ENCODE assay signal across 9 cellular contexts in the genomic region with DNA sequence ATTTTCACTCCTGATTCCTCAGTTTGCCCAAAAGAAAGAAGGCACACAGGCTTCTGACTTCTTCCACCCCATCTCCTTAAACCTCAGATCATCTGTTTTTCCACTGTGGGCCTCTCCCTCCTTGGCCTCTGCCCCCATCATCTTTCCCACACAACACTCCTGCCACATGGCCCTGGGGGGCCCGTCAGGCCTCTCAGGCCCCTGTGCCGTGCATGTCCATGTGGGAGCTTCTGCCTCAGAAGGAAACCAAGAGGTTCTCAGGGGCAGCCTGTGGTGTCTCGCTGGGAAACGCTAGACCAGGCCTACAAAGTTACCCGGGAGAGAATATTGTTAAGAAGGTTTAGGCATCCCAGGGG. TPM values are rescaled to one million over a fixed set of nuclear protein-coding genes. Genes with fewer than 3 reads are reported as not detected.
A peak's percentile ranks its signal among the peaks of the same experiment; 100 is the strongest.
DNase-seq lines count a peak whose midpoint lies in the region; ATAC-seq, FAIRE-seq and TF ChIP-seq lines count a peak whose summit lies in the region.
"Had no signal": no experiment of that assay in that cellular context is flagged by ENCODE, and none has a peak within 500 bp of the region (broad histone marks: within the 10 kb centered on the region; RNA-seq: fewer than 3 reads in every experiment).

No MANE protein-coding gene starts in this region.

- no peak overlapping the region for H3K27ac ChIP-seq in right atrium auricular region
- H3K27ac ChIP-seq in astrocyte (ENCODE audit: low read depth, low read length), result no peak overlapping the region
- H3K27ac ChIP-seq in left lung, result peak overlapping the region in 1 of 2 donors; percentile 87

- no peaks in the 10 kb centered on the region for H3K36me3 ChIP-seq in right atrium auricular region
- no peaks in the 10 kb centered on the region for H3K36me3 ChIP-seq in astrocyte (ENCODE audit: insufficient read depth, low read length)
- no peaks in the 10 kb centered on the region for H3K36me3 ChIP-seq in left lung

- peak; percentile 45 for DNase-seq in Right ventricle myocardium inferior (ENCODE audit: missing footprints)
- DNase-seq in right atrium auricular region (ENCODE audit: low spot score), result no peak
- no peak for DNase-seq in astrocyte (ENCODE audit: low read depth)
- no peak for DNase-seq in HuH-7 (ENCODE audit: low spot score)
- no peak for DNase-seq in NCI-H446 (lab: John Stamatoyannopoulos, UW)
- DNase-seq in left lung, result no peak
- DNase-seq in COLO668 (lab: John Stamatoyannopoulos, UW; ENCODE audit: unreplicated experiment), result no peak
- DNase-seq: CD4-positive, alpha-beta memory T cell had no signal

- no peaks in the 10 kb centered on the region for H3K27me3 Mint-ChIP-seq in astrocyte (ENCODE audit: low read depth, unreplicated experiment)

- H4K20me1 ChIP-seq in astrocyte (ENCODE audit: insufficient read depth, low read length), result no peaks in the 10 kb centered on the region

- H3K27me3 ChIP-seq in right atrium auricular region (no peaks in the 10 kb centered on the region), astrocyte (ENCODE audit: insufficient read depth, low read length) (no peaks in the 10 kb centered on the region), left lung (no peaks in the 10 kb centered on the region)

- TF ChIP-seq CTCF in right atrium auricular region (IDR thresholded peaks at IDR 0.05) (no peak), astrocyte (IDR thresholded peaks at IDR 0.05; ENCODE audit: insufficient read depth, low read depth, low read length) (no peak), left lung (IDR thresholded peaks at IDR 0.05) (no peak)

- peak overlapping the region; percentile 63 for H3K4me3 Mint-ChIP-seq in astrocyte (ENCODE audit: unreplicated experiment)

- H3K4me3 ChIP-seq in right atrium auricular region (no peak overlapping the region), astrocyte (ENCODE audit: insufficient read depth, low read depth, low read length) (no peak overlapping the region), left lung (peak overlapping the region in 1 of 2 donors; percentile 18)

- H3K4me1 ChIP-seq in right atrium auricular region, result peaks cover 0 to 9% of the 10 kb centered on the region in 2 donors
- no peaks in the 10 kb centered on the region for H3K4me1 ChIP-seq in astrocyte (ENCODE audit: insufficient read depth, low read length)
- peaks cover 7 to 20% of the 10 kb centered on the region in 2 donors for H3K4me1 ChIP-seq in left lung

- H3K36me3 Mint-ChIP-seq in astrocyte (ENCODE audit: low read depth, unreplicated experiment), result no peaks in the 10 kb centered on the region
- H3K36me3 Mint-ChIP-seq: CD4-positive, alpha-beta memory T cell had no signal

- H3K4me2 ChIP-seq in astrocyte (ENCODE audit: low read length), result peak overlapping the region; percentile 66

- no peak for FAIRE-seq in astrocyte (lab: Jason Lieb, UNC)

- peak overlapping the region; percentile 50 for H3K27ac Mint-ChIP-seq in astrocyte (ENCODE audit: unreplicated experiment)

- no peaks in the 10 kb centered on the region for H3K9me3 Mint-ChIP-seq in astrocyte (ENCODE audit: unreplicated experiment)
- H3K9me3 Mint-ChIP-seq: CD4-positive, alpha-beta memory T cell had no signal

- H3K9me3 ChIP-seq in right atrium auricular region (no peaks in the 10 kb centered on the region), astrocyte (ENCODE audit: insufficient read depth, low read depth, low read length) (no peaks in the 10 kb centered on the region), left lung (no peaks in the 10 kb centered on the region)

- H3K9ac ChIP-seq in astrocyte (ENCODE audit: low read length), result no peak overlapping the region

- ATAC-seq in Right ventricle myocardium inferior (no peak), HG03097 (IDR thresholded peaks at IDR 0.05; ENCODE audit: low FRiP score, unreplicated experiment) (peak; percentile 17), left lung (no peak)

- peaks cover 13% of the 10 kb centered on the region for H3K4me1 Mint-ChIP-seq in astrocyte (ENCODE audit: low read depth, unreplicated experiment)

- no peak overlapping the region for H2AFZ ChIP-seq in astrocyte (ENCODE audit: low read depth, low read length)

- intact Hi-C loops in Right ventricle myocardium inferior (cut with DNase I) (no loop called here), left lung (cut with DNase I) (no loop called here)

- no peaks in the 10 kb centered on the region for H3K79me2 ChIP-seq in astrocyte (ENCODE audit: insufficient read depth, low read length)

RNA-seq across cellular contexts. Expression of a gene that starts 8.0 kb away (rescaled TPM):
- total RNA-seq in Right ventricle myocardium inferior (0.62 TPM), right atrium auricular region (under 1 TPM; 0.35 to 0.44 TPM), astrocyte (0.07 TPM in 1 of 2 replicates, not detected in the other), left lung (under 1 TPM; 0.20 to 0.31 TPM)

RNA-seq across cellular contexts. Expression of a gene that starts 14.7 kb away (rescaled TPM):
- total RNA-seq in Right ventricle myocardium inferior, result 8.2 TPM
- total RNA-seq in right atrium auricular region, result 10 to 100 TPM in 1 of 2 donors, 1 to 10 TPM in 1; 6.9 to 11.9 TPM
- 21.0 and 28.4 TPM in 2 replicates for total RNA-seq in astrocyte
- 10 to 100 TPM; 50.8 to 57.0 TPM for total RNA-seq in left lung

RNA-seq across cellular contexts. Expression of a gene that starts 26.6 kb away (rescaled TPM):
- total RNA-seq in Right ventricle myocardium inferior, result 18.8 TPM
- total RNA-seq in right atrium auricular region, result 10 to 100 TPM; 23.8 to 30.1 TPM
- total RNA-seq in astrocyte, result 18.3 and 23.0 TPM in 2 replicates
- 10 to 100 TPM; 29.0 to 37.9 TPM for total RNA-seq in left lung

RNA-seq across cellular contexts. Expression of a gene that starts 27.0 kb away (rescaled TPM):
- total RNA-seq in Right ventricle myocardium inferior, result 67.2 TPM
- total RNA-seq in right atrium auricular region, result 10 to 100 TPM; 72.6 to 97.6 TPM
- total RNA-seq in astrocyte, result 142 and 148 TPM in 2 replicates
- 100 to 1,000 TPM; 115 to 138 TPM for total RNA-seq in left lung

RNA-seq across cellular contexts. Expression of a gene that starts 33.2 kb away (rescaled TPM):
- 17.2 TPM for total RNA-seq in Right ventricle myocardium inferior
- 10 to 100 TPM in 1 of 2 donors, 1 to 10 TPM in 1; 9.8 to 13.3 TPM for total RNA-seq in right atrium auricular region
- total RNA-seq in astrocyte, result 19.5 and 19.8 TPM in 2 replicates
- 10 to 100 TPM; 24.9 to 40.3 TPM for total RNA-seq in left lung
